Comparison of ENCODE assay signal across 9 cellular contexts in the genomic region with DNA sequence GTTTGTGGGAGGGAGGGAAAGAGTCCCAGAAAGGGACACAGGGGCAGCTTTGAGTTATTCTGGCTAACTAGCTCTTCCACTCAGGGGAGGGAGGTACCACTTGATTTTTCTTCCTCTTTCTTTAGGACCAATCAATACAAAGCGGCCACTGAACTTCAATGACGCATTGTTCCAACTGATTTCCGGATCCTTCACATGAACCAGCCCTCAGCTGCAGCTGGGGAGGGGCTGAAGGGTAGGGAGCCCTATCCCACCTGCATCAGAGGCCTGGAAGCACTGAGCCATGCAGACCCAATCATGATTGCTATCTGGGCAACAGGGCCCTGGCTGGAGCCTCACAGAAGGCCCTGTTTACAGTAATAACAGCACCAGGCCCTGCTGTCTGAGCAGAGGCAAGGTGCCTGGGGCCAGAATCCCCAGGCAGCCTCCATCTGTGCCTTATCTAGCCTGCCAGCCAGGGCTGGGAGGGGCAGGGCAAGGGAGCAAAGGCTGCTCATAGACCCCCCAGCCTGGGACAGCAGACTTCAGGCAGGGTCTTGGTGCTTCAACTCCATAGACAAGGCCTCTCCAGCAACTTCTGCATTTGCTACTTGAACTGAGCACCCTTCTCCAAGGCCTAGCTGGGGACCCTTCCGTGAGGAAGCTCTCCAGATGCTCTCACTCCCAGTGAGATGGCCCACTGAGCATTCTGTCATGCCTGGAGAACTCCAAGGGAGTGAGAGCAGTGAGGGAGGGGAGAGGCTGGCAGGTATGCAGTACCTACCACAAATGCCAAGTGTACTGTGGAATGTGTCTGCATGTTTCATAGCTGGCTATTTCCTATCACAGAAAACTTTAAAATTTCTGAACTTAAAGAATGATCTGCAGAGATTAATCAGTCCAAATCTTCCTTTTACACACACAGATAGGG. TPM values are rescaled to one million over a fixed set of nuclear protein-coding genes. Genes with fewer than 3 reads are reported as not detected.
DNase-seq lines count a peak whose midpoint lies in the region; ATAC-seq and TF ChIP-seq lines count a peak whose summit lies in the region.
"Had no signal": no experiment of that assay in that cellular context is flagged by ENCODE, and none has a peak within 500 bp of the region (broad histone marks: within the 10 kb centered on the region; RNA-seq: fewer than 3 reads in every experiment).

No MANE protein-coding gene starts in this region.

- H3K27me3 ChIP-seq in GM23338 (ENCODE audit: insufficient read depth): no peaks in the 10 kb centered on the region
- no peaks in the 10 kb centered on the region for H3K27me3 ChIP-seq in parathyroid adenoma (ENCODE audit: control insufficient read depth, insufficient read depth, low read length)

- no peak overlapping the region for H3K4me3 Mint-ChIP-seq in GM23338
- H3K4me3 Mint-ChIP-seq: activated naive CD4-positive, alpha-beta T cell treated with anti-CD3 and anti-CD28 coated beads, Interleukin-2, amount 50 U/mL, for 24 hours had no signal

- peaks cover 15% of the 10 kb centered on the region for H3K4me1 ChIP-seq in GM23338 (ENCODE audit: insufficient read depth)
- H3K4me1 ChIP-seq in parathyroid adenoma: peaks cover 27% of the 10 kb centered on the region

- H3K36me3 Mint-ChIP-seq in GM23338 (ENCODE audit: low read depth): no peaks in the 10 kb centered on the region

- H3K4me2 ChIP-seq in GM23338 (no peak overlapping the region), parathyroid adenoma (ENCODE audit: low read length) (peak overlapping the region; percentile 12)

- peak; percentile 30 for TF ChIP-seq POLR2A in erythroblast (IDR thresholded peaks at IDR 0.05; ENCODE audit: low read length)

- no peaks in the 10 kb centered on the region for H3K9me3 Mint-ChIP-seq in GM23338
- H3K9me3 Mint-ChIP-seq: activated naive CD4-positive, alpha-beta T cell treated with anti-CD3 and anti-CD28 coated beads, Interleukin-2, amount 50 U/mL, for 24 hours had no signal

- no peaks in the 10 kb centered on the region; the same call in 1 of the 2 replicates for H4K20me1 ChIP-seq in GM23338 (replicated peaks; ENCODE audit: insufficient read depth)

- no peaks in the 10 kb centered on the region for H3K9me3 ChIP-seq in parathyroid adenoma (ENCODE audit: control insufficient read depth, low read length)

- H3K4me3 ChIP-seq in GM23338: no peak overlapping the region
- no peak overlapping the region for H3K4me3 ChIP-seq in parathyroid adenoma (ENCODE audit: low read depth, low read length)

- no peak overlapping the region for H3K9ac ChIP-seq in parathyroid adenoma

- TF ChIP-seq CTCF in GM23338 (conservative IDR thresholded peaks at IDR 0.05; ENCODE audit: low read depth in 2 of 2): no peak
- no peak for TF ChIP-seq CTCF in parathyroid adenoma (IDR thresholded peaks at IDR 0.05)

- DNase-seq in DMS 273 (lab: John Stamatoyannopoulos, UW; ENCODE audit: unreplicated experiment): peak; percentile 93
- DNase-seq in GM23338 (ENCODE audit: low spot score): no peak
- peak; percentile 88 for DNase-seq in NOMO-1 treated with DMSO at 0.1 percent for 48 hours (lab: John Stamatoyannopoulos, UW; ENCODE audit: unreplicated experiment)
- peak; percentile 87 to 91 for DNase-seq in erythroblast (lab: John Stamatoyannopoulos, UW)
- no peak for DNase-seq in HEK293T (ENCODE audit: extremely low spot score)
- no peak for DNase-seq in NCI-H1436 treated with DMSO at 0.1 percent for 48 hours (lab: John Stamatoyannopoulos, UW)
- DNase-seq in dedifferentiated amniotic fluid mesenchymal stem cell (ENCODE audit: extremely low spot score): no peak

- ATAC-seq in GM23338: peak; percentile 16

- H3K27ac ChIP-seq in GM23338 (ENCODE audit: low read depth) (no peak overlapping the region), parathyroid adenoma (peak overlapping the region; percentile 89)

- no peaks in the 10 kb centered on the region for H3K9me2 ChIP-seq in GM23338 (ENCODE audit: insufficient read depth)

- H3K4me1 Mint-ChIP-seq in GM23338: peaks cover 45% of the 10 kb centered on the region

- peaks cover 8% of the 10 kb centered on the region for H3K27me3 Mint-ChIP-seq in GM23338 (ENCODE audit: insufficient read depth, low read depth, poor library complexity)
- H3K27me3 Mint-ChIP-seq: activated naive CD4-positive, alpha-beta T cell treated with anti-CD3 and anti-CD28 coated beads, Interleukin-2, amount 50 U/mL, for 24 hours had no signal

- CTCF ChIA-PET in HEK293T (lab: Yijun Ruan, JAX): interaction anchor here (0.8 kb wide), 1 partner anchor 22 kb away, joined by 5 read pairs; a partner anchor contains a TSS

- H3K79me2 ChIP-seq in GM23338 (replicated peaks; ENCODE audit: insufficient read depth) (peaks cover 4% of the 10 kb centered on the region), parathyroid adenoma (peaks cover 8% of the 10 kb centered on the region)

- H3K36me3 ChIP-seq in GM23338 (ENCODE audit: insufficient read depth): no peaks in the 10 kb centered on the region
- H3K36me3 ChIP-seq in parathyroid adenoma (ENCODE audit: control insufficient read depth, insufficient read depth, low read length): no peaks in the 10 kb centered on the region

- POLR2A ChIA-PET in HEK293T (lab: Yijun Ruan, JAX): no interaction called here

- no peaks in the 10 kb centered on the region for H3F3A ChIP-seq in GM23338 (replicated peaks; ENCODE audit: low read depth)

- H3K27ac Mint-ChIP-seq in GM23338: no peak overlapping the region
- H3K27ac Mint-ChIP-seq: activated naive CD4-positive, alpha-beta T cell treated with anti-CD3 and anti-CD28 coated beads, Interleukin-2, amount 50 U/mL, for 24 hours had no signal

- H2AFZ ChIP-seq in GM23338 (no peak overlapping the region), parathyroid adenoma (peak overlapping the region; percentile 60)

TF ChIP-seq in GM23338, 12 proteins besides CTCF, POLR2A, EP300 and RAD21 (continues in another document):
- no peak for TF ChIP-seq NANOG (IDR thresholded peaks at IDR 0.05; ENCODE audit: borderline replicate concordance)
- no peak for TF ChIP-seq ZNF114 (CRISPR knock-in tag; IDR thresholded peaks at IDR 0.05)
- no peak for TF ChIP-seq STAT1 (IDR thresholded peaks at IDR 0.05; ENCODE audit: unreplicated experiment)
- TF ChIP-seq, protein P1, sequence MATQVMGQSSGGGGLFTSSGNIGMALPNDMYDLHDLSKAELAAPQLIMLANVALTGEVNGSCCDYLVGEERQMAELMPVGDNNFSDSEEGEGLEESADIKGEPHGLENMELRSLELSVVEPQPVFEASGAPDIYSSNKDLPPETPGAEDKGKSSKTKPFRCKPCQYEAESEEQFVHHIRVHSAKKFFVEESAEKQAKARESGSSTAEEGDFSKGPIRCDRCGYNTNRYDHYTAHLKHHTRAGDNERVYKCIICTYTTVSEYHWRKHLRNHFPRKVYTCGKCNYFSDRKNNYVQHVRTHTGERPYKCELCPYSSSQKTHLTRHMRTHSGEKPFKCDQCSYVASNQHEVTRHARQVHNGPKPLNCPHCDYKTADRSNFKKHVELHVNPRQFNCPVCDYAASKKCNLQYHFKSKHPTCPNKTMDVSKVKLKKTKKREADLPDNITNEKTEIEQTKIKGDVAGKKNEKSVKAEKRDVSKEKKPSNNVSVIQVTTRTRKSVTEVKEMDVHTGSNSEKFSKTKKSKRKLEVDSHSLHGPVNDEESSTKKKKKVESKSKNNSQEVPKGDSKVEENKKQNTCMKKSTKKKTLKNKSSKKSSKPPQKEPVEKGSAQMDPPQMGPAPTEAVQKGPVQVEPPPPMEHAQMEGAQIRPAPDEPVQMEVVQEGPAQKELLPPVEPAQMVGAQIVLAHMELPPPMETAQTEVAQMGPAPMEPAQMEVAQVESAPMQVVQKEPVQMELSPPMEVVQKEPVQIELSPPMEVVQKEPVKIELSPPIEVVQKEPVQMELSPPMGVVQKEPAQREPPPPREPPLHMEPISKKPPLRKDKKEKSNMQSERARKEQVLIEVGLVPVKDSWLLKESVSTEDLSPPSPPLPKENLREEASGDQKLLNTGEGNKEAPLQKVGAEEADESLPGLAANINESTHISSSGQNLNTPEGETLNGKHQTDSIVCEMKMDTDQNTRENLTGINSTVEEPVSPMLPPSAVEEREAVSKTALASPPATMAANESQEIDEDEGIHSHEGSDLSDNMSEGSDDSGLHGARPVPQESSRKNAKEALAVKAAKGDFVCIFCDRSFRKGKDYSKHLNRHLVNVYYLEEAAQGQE (IDR thresholded peaks at IDR 0.05; ENCODE audit: unreplicated experiment): no peak
- no peak for TF ChIP-seq EZH2 (IDR thresholded peaks at IDR 0.05; ENCODE audit: low read depth, unreplicated experiment)
- TF ChIP-seq EZH2phosphoT487 (IDR thresholded peaks at IDR 0.05; ENCODE audit: unreplicated experiment): no peak

TF ChIP-seq in HEK293T, 16 proteins besides CTCF, POLR2A, EP300 and RAD21:
- TF ChIP-seq CTBP1 (IDR thresholded peaks at IDR 0.05; ENCODE audit: borderline replicate concordance) (no peak), FOXA1 (IDR thresholded peaks at IDR 0.05) (no peak), TARDBP (IDR thresholded peaks at IDR 0.05) (no peak), ARNT (IDR thresholded peaks at IDR 0.05) (no peak), FOXM1 (IDR thresholded peaks at IDR 0.05; ENCODE audit: borderline replicate concordance) (no peak), ZNF384 (IDR thresholded peaks at IDR 0.05) (no peak), SP1 (IDR thresholded peaks at IDR 0.05) (no peak), L3MBTL2 (conservative IDR thresholded peaks at IDR 0.05) (no peak), HDGF (IDR thresholded peaks at IDR 0.05; ENCODE audit: borderline replicate concordance) (no peak), NFRKB (IDR thresholded peaks at IDR 0.05) (no peak), SUZ12 (IDR thresholded peaks at IDR 0.05) (no peak)
- TF ChIP-seq, protein P2, sequence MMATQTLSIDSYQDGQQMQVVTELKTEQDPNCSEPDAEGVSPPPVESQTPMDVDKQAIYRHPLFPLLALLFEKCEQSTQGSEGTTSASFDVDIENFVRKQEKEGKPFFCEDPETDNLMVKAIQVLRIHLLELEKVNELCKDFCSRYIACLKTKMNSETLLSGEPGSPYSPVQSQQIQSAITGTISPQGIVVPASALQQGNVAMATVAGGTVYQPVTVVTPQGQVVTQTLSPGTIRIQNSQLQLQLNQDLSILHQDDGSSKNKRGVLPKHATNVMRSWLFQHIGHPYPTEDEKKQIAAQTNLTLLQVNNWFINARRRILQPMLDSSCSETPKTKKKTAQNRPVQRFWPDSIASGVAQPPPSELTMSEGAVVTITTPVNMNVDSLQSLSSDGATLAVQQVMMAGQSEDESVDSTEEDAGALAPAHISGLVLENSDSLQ (IDR thresholded peaks at IDR 0.05): no peak

RNA-seq across cellular contexts. Expression of a gene that starts 22.5 kb away (rescaled TPM):
- total RNA-seq in GM23338 (2014; rRNA removed; shearing (Covaris generic)): 24.7 and 32.7 TPM in 2 replicates
- polyA plus RNA-seq in GM23338 (2016; fragmentation: Nextera tagmentation; extraction: Ambion mirVana): 11.0 and 12.6 TPM in 2 replicates

Comparison
In these comparisons a context has a peak if more than half of its experiments do, and no peak if none do; other contexts are left out.
1. DNase-seq: peak in DMS 273 (single experiment), NOMO-1 treated with DMSO at 0.1 percent for 48 hours (single experiment) and erythroblast (2 of 2); none in GM23338 (single experiment), HEK293T (single experiment), NCI-H1436 treated with DMSO at 0.1 percent for 48 hours (single experiment) and dedifferentiated amniotic fluid mesenchymal stem cell (single experiment).